24 cellular contexts compared by ENCODE assay signal in the genomic region with DNA sequence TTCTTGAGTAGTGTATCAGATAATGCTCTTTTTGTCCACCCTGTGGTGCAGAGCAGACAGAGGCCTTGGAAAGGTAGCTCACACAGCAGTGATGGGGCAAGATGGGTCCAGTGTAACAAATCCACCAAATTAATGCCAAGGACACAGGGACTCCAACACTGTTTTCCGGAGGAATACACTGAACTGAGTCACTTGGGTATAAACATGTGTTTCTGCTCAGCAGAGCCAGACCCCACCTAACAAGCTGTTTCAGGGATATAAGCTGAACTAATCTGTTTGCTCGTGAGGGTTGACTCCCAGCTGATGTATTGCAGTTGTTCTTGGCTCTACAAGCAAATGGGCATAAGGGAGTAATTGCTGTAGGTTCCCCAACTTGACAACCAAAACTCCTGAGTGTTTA. TPM values are rescaled to one million over a fixed set of nuclear protein-coding genes. Genes with fewer than 3 reads are reported as not detected.
DNase-seq lines count a peak whose midpoint lies in the region; ATAC-seq and TF ChIP-seq lines count a peak whose summit lies in the region.
"Had no signal": no experiment of that assay in that cellular context is flagged by ENCODE, and none has a peak within 500 bp of the region (broad histone marks: within the 10 kb centered on the region; RNA-seq: fewer than 3 reads in every experiment).

No MANE protein-coding gene starts in this region.

- H3K4me3 Mint-ChIP-seq in neural crest cell: no peak overlapping the region
- H3K4me3 Mint-ChIP-seq: activated T-cell treated with anti-CD3 and anti-CD28 coated beads, Interleukin-2, amount 50 U/mL, for 24 hours; CD4-positive, alpha-beta memory T cell had no signal

- POLR2A ChIA-PET in Panc1 (lab: Charles Lee): no interaction called here

- no peaks in the 10 kb centered on the region for H3K27me3 Mint-ChIP-seq in neural crest cell (ENCODE audit: low read depth)
- H3K27me3 Mint-ChIP-seq: CD4-positive, alpha-beta memory T cell had no signal

- H3K9me3 Mint-ChIP-seq in neural crest cell: no peaks in the 10 kb centered on the region
- H3K9me3 Mint-ChIP-seq: activated T-cell treated with anti-CD3 and anti-CD28 coated beads, Interleukin-2, amount 50 U/mL, for 24 hours had no signal

- intact Hi-C loops in Panc1 (cut with micrococcal nuclease; ENCODE audit: unreplicated experiment): no loop called here
- intact Hi-C loops in thyroid gland (cut with DNase I): no loop called here

- no peaks in the 10 kb centered on the region for H3K36me3 ChIP-seq in Panc1 (ENCODE audit: control insufficient read depth, insufficient read depth, low read length)
- no peaks in the 10 kb centered on the region for H3K36me3 ChIP-seq in thyroid gland
- H3K36me3 ChIP-seq: adrenal gland, breast epithelium, HAP-1, lower lobe of right lung had no signal

- H3K4me1 ChIP-seq in Panc1 (ENCODE audit: control insufficient read depth, insufficient read depth, low read length) (peaks cover 22% of the 10 kb centered on the region), thyroid gland (peaks cover 0 to 8% of the 10 kb centered on the region in 2 donors)
- H3K4me1 ChIP-seq: HAP-1 had no signal

- in situ Hi-C loops in Panc1 (cut with HindIII; ENCODE audit: low pct_unique_long_range_greater_than_20kb, low sequenced_read_pairs): no loop called here

- CTCF ChIA-PET in Panc1 (lab: Charles Lee): no interaction called here

- 80 to 88% methylated on average over 2 of the region's 2 CpGs for WGBS in thyroid gland, 2 donors

- H3K36me3 Mint-ChIP-seq in neural crest cell (ENCODE audit: low read depth): no peaks in the 10 kb centered on the region
- H3K36me3 Mint-ChIP-seq: CD4-positive, alpha-beta memory T cell had no signal

- ATAC-seq in Panc1 (no peak), HG02759 (IDR thresholded peaks at IDR 0.05; ENCODE audit: unreplicated experiment) (no peak)
- ATAC-seq: lower lobe of right lung had no signal

- H3K4me3 ChIP-seq in Panc1 (ENCODE audit: low read depth in 2 of 2, low read length in 2 of 2) (no peak overlapping the region), fibroblast of pulmonary artery (replicated peaks; ENCODE audit: low read depth, low read length) (no peak overlapping the region), thyroid gland (replicated peaks in 1 of 3) (no peak overlapping the region)
- H3K4me3 ChIP-seq: adrenal gland, breast epithelium, coronary artery, HAP-1, lower lobe of right lung had no signal

- H3K4me1 Mint-ChIP-seq in neural crest cell: peaks cover 11% of the 10 kb centered on the region
- H3K4me1 Mint-ChIP-seq: CD4-positive, alpha-beta memory T cell had no signal

- peak overlapping the region; percentile 43 for H3K27ac Mint-ChIP-seq in neural crest cell (ENCODE audit: unreplicated experiment)
- H3K27ac Mint-ChIP-seq: activated T-cell treated with anti-CD3 and anti-CD28 coated beads, Interleukin-2, amount 50 U/mL, for 24 hours; CD4-positive, alpha-beta memory T cell had no signal

- BruUV-seq in Panc1 (replicated peaks; lab: Mats Ljungman, UMichigan): no TSS peak

- no peaks in the 10 kb centered on the region for H3K27me3 ChIP-seq in Panc1 (ENCODE audit: control insufficient read depth, insufficient read depth, low read length)
- H3K27me3 ChIP-seq in thyroid gland: no peaks in the 10 kb centered on the region
- H3K27me3 ChIP-seq: adrenal gland, breast epithelium had no signal

- H3K27ac ChIP-seq in Panc1 (ENCODE audit: low read length) (peak overlapping the region; percentile 1; the same call in 1 of the 2 replicates), thyroid gland (no peak overlapping the region)
- H3K27ac ChIP-seq: adrenal gland, breast epithelium, coronary artery, lower lobe of right lung had no signal

- H3K9me3 ChIP-seq in Panc1 (ENCODE audit: control insufficient read depth, insufficient read depth, low read depth, low read length) (no peaks in the 10 kb centered on the region), thyroid gland (no peaks in the 10 kb centered on the region)
- H3K9me3 ChIP-seq: adrenal gland, breast epithelium, HAP-1, lower lobe of right lung had no signal

- TF ChIP-seq CTCF in Panc1 (IDR thresholded peaks at IDR 0.05) (no peak), fibroblast of pulmonary artery (IDR thresholded peaks at IDR 0.05; ENCODE audit: low read length, missing control alignments) (no peak), neural crest cell (conservative IDR thresholded peaks at IDR 0.05) (no peak), thyroid gland (IDR thresholded peaks at IDR 0.05) (no peak)

- no peak for TF ChIP-seq POLR2A in thyroid gland (IDR thresholded peaks at IDR 0.05)

- DNase-seq in D341Med (ENCODE audit: low spot score) (peak; percentile 49), Panc1 (ENCODE audit: low read depth, low spot score) (no peak), fibroblast of pulmonary artery (ENCODE audit: low read depth) (peak; percentile 48), neural crest cell (ENCODE audit: low read depth, low spot score) (no peak), thyroid gland (no peak), globus pallidus (ENCODE audit: low spot score) (no peak)
- DNase-seq: activated CD8-positive, alpha-beta memory T cell treated with anti-CD3 and anti-CD28 coated beads for 24 hours; activated T-cell treated with anti-CD3 and anti-CD28 coated beads, Interleukin-2, amount 50 U/mL, for 24 hours; adrenal gland; CD4-positive, alpha-beta memory T cell; islet precursor cell; KG1; lower lobe of right lung; NCI-H1436; NCI-H524 treated with DMSO at 0.1 percent for 48 hours; nucleus accumbens; stimulated activated CD4-positive, alpha-beta T cell treated with anti-CD3 and anti-CD28 coated beads, Interleukin-15, amount 100 ng/mL, for 24 hours; substantia nigra had no signal

RNA-seq across cellular contexts. Expression of a gene that starts 50.1 kb away (rescaled TPM):
- total RNA-seq in Panc1 (2021; ENCODE audit: unreplicated experiment): 0.95 TPM
- polyA plus RNA-seq in Panc1 (2012; ENCODE audit: insufficient read length): 0.27 TPM
- 0.09 TPM in 1 of 2 replicates, not detected in the other for total RNA-seq in neural crest cell
- 10 to 100 TPM; 15.1 to 36.2 (median 19.3) TPM for total RNA-seq in thyroid gland
- total RNA-seq: CD4-positive, alpha-beta memory T cell; frontal cortex had no signal
- polyA plus RNA-seq: AG04450; CD4-positive, alpha-beta memory T cell had no signal

Comparison
In these comparisons a context has a peak if more than half of its experiments do, and no peak if none do; other contexts are left out.
1. DNase-seq: peak in D341Med (single experiment) and fibroblast of pulmonary artery (single experiment); none in Panc1 (single experiment), neural crest cell (single experiment), thyroid gland (0 of 2) and globus pallidus (single experiment).